8 cellular contexts compared by ENCODE assay signal in genomic region chr6:125986295-125986955, GRCh38.
A peak's percentile ranks its signal among the peaks of the same experiment; 100 is the strongest.
DNase-seq lines count a peak whose midpoint lies in the region; ATAC-seq and TF ChIP-seq lines count a peak whose summit lies in the region.

TSS of gene TRMT11 (plus strand) at chr6:125986540. CDS start at chr6:125986551, 11 bp downstream.

- H3K27ac ChIP-seq in layer of hippocampus (ENCODE audit: low read depth, low read length), result peak within 1 kb of the TSS; percentile 66

- ATAC-seq in GM19025 (IDR thresholded peaks at IDR 0.05; ENCODE audit: low read depth, unreplicated experiment), result peak; percentile 93
- peak; percentile 95 for ATAC-seq in HG03280 (IDR thresholded peaks at IDR 0.05; ENCODE audit: unreplicated experiment)

- DNase-seq in AG20443 (ENCODE audit: low spot score) (peak; percentile 96), NCI-H345 (lab: John Stamatoyannopoulos, UW) (peak; percentile 97), choroid plexus epithelial cell (ENCODE audit: low read depth) (peak; percentile 89)
- DNase-seq in activated CD4-positive, alpha-beta T cell treated with anti-CD3 and anti-CD28 coated beads for 1 hour, result peak; percentile 68
- DNase-seq in stimulated activated CD4-positive, alpha-beta T cell treated with anti-CD3 and anti-CD28 coated beads, Interleukin-1b, Interleukin-23, amount 100 ng/mL, for 24 hours (ENCODE audit: low read depth in 4 of 4, low spot score in 1 of 4), result peak; percentile 53 to 75 (median 64)

- H3K4me3 ChIP-seq in choroid plexus epithelial cell (ENCODE audit: low read depth, low read length), result peak within 1 kb of the TSS; percentile 96

- H3K27me3 ChIP-seq in layer of hippocampus (ENCODE audit: control insufficient read depth, insufficient read depth, low read length), result no peaks in the 10 kb centered on the region

- peak; percentile 6 for TF ChIP-seq CTCF in choroid plexus epithelial cell (conservative IDR thresholded peaks at IDR 0.05; ENCODE audit: low read depth, low read length)

Comparison
In these comparisons a context has a peak if more than half of its experiments do, and no peak if none do; other contexts are left out.
1. Peak in every context shown above with its lines: DNase-seq, ATAC-seq, H3K4me3 ChIP-seq and H3K27ac ChIP-seq.